9 cellular contexts compared by ENCODE assay signal in genomic region chr19:48717059-48717395, GRCh38. TPM values are rescaled to one million over a fixed set of nuclear protein-coding genes. Genes with fewer than 3 reads are reported as not detected.
DNase-seq lines count a peak whose midpoint lies in the region; ATAC-seq and TF ChIP-seq lines count a peak whose summit lies in the region.
"Had no signal": no experiment of that assay in that cellular context is flagged by ENCODE, and none has a peak within 500 bp of the region (broad histone marks: within the 10 kb centered on the region; RNA-seq: fewer than 3 reads in every experiment).

No MANE protein-coding gene starts in this region.

- POLR2A ChIA-PET in SK-N-SH (lab: Yijun Ruan, JAX): interaction anchor here (0.7 to 2.4 kb wide), 2 partner anchors 22 to 30 kb away, joined by 3 to 11 read pairs; partner anchors contain the start of gene IZUMO1

- no peak overlapping the region for H3K27ac Mint-ChIP-seq in stimulated activated naive CD8-positive, alpha-beta T cell treated with anti-CD3 and anti-CD28 coated beads, Interleukin-15, amount 100 ng/mL, for 72 hours

- no peaks in the 10 kb centered on the region for H3K9me3 Mint-ChIP-seq in stimulated activated naive CD8-positive, alpha-beta T cell treated with anti-CD3 and anti-CD28 coated beads, Interleukin-15, amount 100 ng/mL, for 72 hours

- H3K4me2 ChIP-seq in SK-N-SH: peak overlapping the region; percentile 71

- H3K79me2 ChIP-seq in SK-N-SH (ENCODE audit: insufficient read depth): peaks cover 17% of the 10 kb centered on the region

- TF ChIP-seq RAD21 in SK-N-SH (IDR thresholded peaks at IDR 0.05; ENCODE audit: low read length): no peak

- no peak overlapping the region for H3K4me3 Mint-ChIP-seq in stimulated activated naive CD8-positive, alpha-beta T cell treated with anti-CD3 and anti-CD28 coated beads, Interleukin-15, amount 100 ng/mL, for 72 hours

- H3K27me3 Mint-ChIP-seq in stimulated activated naive CD8-positive, alpha-beta T cell treated with anti-CD3 and anti-CD28 coated beads, Interleukin-15, amount 100 ng/mL, for 72 hours: no peaks in the 10 kb centered on the region

- no peak for TF ChIP-seq CTCF in SK-N-SH (IDR thresholded peaks at IDR 0.05)
- TF ChIP-seq CTCF in lower lobe of right lung (IDR thresholded peaks at IDR 0.05): no peak
- no peak for TF ChIP-seq CTCF in testis (IDR thresholded peaks at IDR 0.05)

- WGBS in SK-N-SH (ENCODE audit: low lambda C conversion rate): 40% methylated on average over 5 of the region's 5 CpGs
- 34 to 38% methylated on average over 5 of the region's 5 CpGs for WGBS in testis, 2 donors

- intact Hi-C loops in lower lobe of right lung (cut with DNase I): no loop called here
- intact Hi-C loops in testis (cut with DNase I; ENCODE audit: low total_unique reads): no loop called here

- H3K9me3 ChIP-seq in SK-N-SH: no peaks in the 10 kb centered on the region
- no peaks in the 10 kb centered on the region for H3K9me3 ChIP-seq in lower lobe of right lung
- no peaks in the 10 kb centered on the region for H3K9me3 ChIP-seq in testis

- H3K9ac ChIP-seq in SK-N-SH: peak overlapping the region; percentile 49; the same call in 1 of the 2 replicates

- no peaks in the 10 kb centered on the region for H4K20me1 ChIP-seq in SK-N-SH (ENCODE audit: insufficient read depth)

- DNase-seq in SK-N-SH (no peak), caudate nucleus (lab: John Stamatoyannopoulos, UW) (no peak), lower lobe of right lung (no peak), testis (no peak), NCI-H226 (no peak), NCI-H1417 treated with DMSO at 0.1 percent for 48 hours (lab: John Stamatoyannopoulos, UW) (no peak)
- DNase-seq in stimulated activated naive CD8-positive, alpha-beta T cell treated with anti-CD3 and anti-CD28 coated beads, Interleukin-15, amount 100 ng/mL, for 72 hours: no peak

- TF ChIP-seq POLR2A in testis (IDR thresholded peaks at IDR 0.05): no peak

- H3K4me1 Mint-ChIP-seq in stimulated activated naive CD8-positive, alpha-beta T cell treated with anti-CD3 and anti-CD28 coated beads, Interleukin-15, amount 100 ng/mL, for 72 hours: peaks cover 54% of the 10 kb centered on the region

- H3K4me1 ChIP-seq in SK-N-SH (ENCODE audit: control insufficient read depth in 1 of 2, insufficient read depth in 2 of 2, low read depth in 1 of 2, low read length in 1 of 2) (peaks cover 8 to 37% of the 10 kb centered on the region in 2 experiments; a peak in 2 of 4 replicates), lower lobe of right lung (peaks cover 56% of the 10 kb centered on the region), testis (peaks cover 58% of the 10 kb centered on the region)

- H3K36me3 ChIP-seq in SK-N-SH (replicated peaks in 1 of 2; ENCODE audit: control insufficient read depth in 1 of 2, insufficient read depth in 2 of 2, low read length in 1 of 2): no peaks in the 10 kb centered on the region
- peaks cover 5% of the 10 kb centered on the region for H3K36me3 ChIP-seq in lower lobe of right lung
- no peaks in the 10 kb centered on the region for H3K36me3 ChIP-seq in testis (ENCODE audit: low read depth, missing control alignments)

- H3K4me3 ChIP-seq in SK-N-SH (ENCODE audit: low read depth in 2 of 2, low read length in 1 of 2): peak overlapping the region; percentile 26 to 29; a peak in 3 of 4 replicates
- H3K4me3 ChIP-seq in lower lobe of right lung: peak overlapping the region; percentile 38
- H3K4me3 ChIP-seq in testis: no peak overlapping the region

- H3K27me3 ChIP-seq in SK-N-SH (ENCODE audit: insufficient read depth) (no peaks in the 10 kb centered on the region), lower lobe of right lung (ENCODE audit: low read depth) (no peaks in the 10 kb centered on the region), testis (no peaks in the 10 kb centered on the region)

- H3F3A ChIP-seq in SK-N-SH (replicated peaks; ENCODE audit: insufficient read depth): peaks cover 4% of the 10 kb centered on the region

- peak overlapping the region; percentile 28 to 90 for H3K27ac ChIP-seq in SK-N-SH (ENCODE audit: low read depth in 2 of 2, low read length in 1 of 2)
- peak overlapping the region; percentile 92 for H3K27ac ChIP-seq in caudate nucleus (ENCODE audit: low read depth, low read length)
- H3K27ac ChIP-seq in lower lobe of right lung: no peak overlapping the region
- peak overlapping the region; percentile 81 to 85 for H3K27ac ChIP-seq in testis

- ATAC-seq in SK-N-SH treated with all-trans-retinoic acid at 6 μM for 48 hours (no peak), lower lobe of right lung (no peak)
- no peak for ATAC-seq in stimulated activated naive CD8-positive, alpha-beta T cell treated with anti-CD3 and anti-CD28 coated beads, Interleukin-15, amount 100 ng/mL, for 72 hours

- H3K9me2 ChIP-seq in SK-N-SH: no peaks in the 10 kb centered on the region

- CTCF ChIA-PET in SK-N-SH (lab: Yijun Ruan, JAX): interaction anchor here (1.4 to 1.7 kb wide), 3 partner anchors 22 to 71 kb away, joined by 4 to 9 read pairs (median 7); partner anchors contain the start of gene CA11

- TF ChIP-seq EP300 in SK-N-SH (IDR thresholded peaks at IDR 0.05; ENCODE audit: borderline replicate concordance in 1 of 2, low read depth in 1 of 2, low read length in 1 of 2): no peak

- H2AFZ ChIP-seq in SK-N-SH (ENCODE audit: low read depth): peak overlapping the region; percentile 81; the same call in 1 of the 2 replicates

TF ChIP-seq in SK-N-SH, 30 proteins besides CTCF, POLR2A, EP300 and RAD21:
- no peak for TF ChIP-seq ELF1 (IDR thresholded peaks at IDR 0.05)
- no peak for TF ChIP-seq FOXJ3 (CRISPR knock-in tag; IDR thresholded peaks at IDR 0.05)
- no peak for TF ChIP-seq NFIC (IDR thresholded peaks at IDR 0.05; ENCODE audit: borderline replicate concordance)
TF ChIP-seq in SK-N-SH: peak in this region for 0.

TF ChIP-seq in SK-N-SH treated with all-trans-retinoic acid at 6 μM for 48 hours, 23 proteins besides CTCF, POLR2A, EP300 and RAD21 (continues in another document):
- TF ChIP-seq POU6F1 (CRISPR knock-in tag; IDR thresholded peaks at IDR 0.05; ENCODE audit: borderline replicate concordance, low read depth) (no peak), BACH2 (CRISPR knock-in tag; IDR thresholded peaks at IDR 0.05; ENCODE audit: borderline replicate concordance) (no peak)
- TF ChIP-seq, protein P1, sequence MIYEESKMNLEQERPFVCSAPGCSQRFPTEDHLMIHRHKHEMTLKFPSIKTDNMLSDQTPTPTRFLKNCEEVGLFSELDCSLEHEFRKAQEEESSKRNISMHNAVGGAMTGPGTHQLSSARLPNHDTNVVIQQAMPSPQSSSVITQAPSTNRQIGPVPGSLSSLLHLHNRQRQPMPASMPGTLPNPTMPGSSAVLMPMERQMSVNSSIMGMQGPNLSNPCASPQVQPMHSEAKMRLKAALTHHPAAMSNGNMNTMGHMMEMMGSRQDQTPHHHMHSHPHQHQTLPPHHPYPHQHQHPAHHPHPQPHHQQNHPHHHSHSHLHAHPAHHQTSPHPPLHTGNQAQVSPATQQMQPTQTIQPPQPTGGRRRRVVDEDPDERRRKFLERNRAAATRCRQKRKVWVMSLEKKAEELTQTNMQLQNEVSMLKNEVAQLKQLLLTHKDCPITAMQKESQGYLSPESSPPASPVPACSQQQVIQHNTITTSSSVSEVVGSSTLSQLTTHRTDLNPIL (CRISPR knock-in tag; IDR thresholded peaks at IDR 0.05; ENCODE audit: low read depth): no peak

RNA-seq across cellular contexts. Expression of gene MAMSTR, which starts 2.5 kb away (rescaled TPM):
- polyA plus RNA-seq in SK-N-SH (2012; rRNA removed) (0.70 and 1.1 TPM in 2 replicates), testis (ENCODE audit: insufficient read depth, low read depth, low replicate concordance) (15.0 TPM)
- polyA plus RNA-seq in SK-N-SH (2012; cell fraction: cytosol; rRNA removed): 0.33 and 0.63 TPM in 2 replicates
- polyA plus RNA-seq in SK-N-SH (2012; cell fraction: nucleus; rRNA removed): 3.2 and 3.4 TPM in 2 replicates
- total RNA-seq in lower lobe of right lung (1.5 TPM), testis (10 to 100 TPM; 21.8 TPM)

RNA-seq across cellular contexts. Expression of gene FUT2, which starts 21.3 kb away (rescaled TPM):
- polyA plus RNA-seq in SK-N-SH (2012; rRNA removed) (not detected in 2 replicates), testis (ENCODE audit: insufficient read depth, low read depth, low replicate concordance) (0.20 TPM)
- not detected in 2 replicates for polyA plus RNA-seq in SK-N-SH (2012; cell fraction: cytosol; rRNA removed)
- not detected in 2 replicates for polyA plus RNA-seq in SK-N-SH (2012; cell fraction: nucleus; rRNA removed)
- total RNA-seq in lower lobe of right lung (1.2 TPM), testis (under 1 TPM; 0.12 to 0.47 TPM)
- total RNA-seq: mononuclear cell had no signal

RNA-seq across cellular contexts. Expression of gene RASIP1, which starts 23.4 kb away (rescaled TPM):
- 0.36 and 0.41 TPM in 2 replicates for polyA plus RNA-seq in SK-N-SH (2012; rRNA removed)
- polyA plus RNA-seq in SK-N-SH (2012; cell fraction: cytosol; rRNA removed): 0.24 TPM in 2 replicates
- 0.42 and 0.55 TPM in 2 replicates for polyA plus RNA-seq in SK-N-SH (2012; cell fraction: nucleus; rRNA removed)
- 33.4 TPM for total RNA-seq in lower lobe of right lung
- 10 to 100 TPM; 11.2 to 21.4 TPM for total RNA-seq in testis
- polyA plus RNA-seq in testis (ENCODE audit: insufficient read depth, low read depth, low replicate concordance): 8.8 TPM

RNA-seq across cellular contexts. Expression of gene IZUMO1, which starts 29.7 kb away (rescaled TPM):
- polyA plus RNA-seq in SK-N-SH (2012; rRNA removed) (0.03 TPM in 2 replicates), testis (ENCODE audit: insufficient read depth, low read depth, low replicate concordance) (32.8 TPM)
- polyA plus RNA-seq in SK-N-SH (2012; cell fraction: cytosol; rRNA removed): 0.01 TPM in 1 of 2 replicates, not detected in the other
- polyA plus RNA-seq in SK-N-SH (2012; cell fraction: nucleus; rRNA removed): 0.07 TPM in 1 of 2 replicates, not detected in the other
- total RNA-seq in lower lobe of right lung (2.9 TPM), testis (10 to 100 TPM; 10.5 to 28.9 TPM)
- total RNA-seq: mononuclear cell had no signal

RNA-seq across cellular contexts. Expression of gene FUT1, which starts 35.4 kb away (rescaled TPM):
- 0.03 and 0.08 TPM in 2 replicates for polyA plus RNA-seq in SK-N-SH (2012; rRNA removed)
- polyA plus RNA-seq in SK-N-SH (2012; cell fraction: cytosol; rRNA removed): 0.07 and 0.12 TPM in 2 replicates
- polyA plus RNA-seq in SK-N-SH (2012; cell fraction: nucleus; rRNA removed): 0.04 and 0.07 TPM in 2 replicates
- 13.2 TPM for total RNA-seq in lower lobe of right lung
- total RNA-seq in testis: 1 to 10 TPM; 2.0 to 3.6 TPM
- polyA plus RNA-seq in testis (ENCODE audit: insufficient read depth, low read depth, low replicate concordance): 5.1 TPM
- total RNA-seq: mononuclear cell had no signal

Comparison
In these comparisons a context has a peak if more than half of its experiments do, and no peak if none do; other contexts are left out.
1. H3K4me3 ChIP-seq: peak in SK-N-SH (2 of 2) and lower lobe of right lung (single experiment); none in testis (0 of 2).